8 cellular contexts compared by ENCODE assay signal in the genomic region with DNA sequence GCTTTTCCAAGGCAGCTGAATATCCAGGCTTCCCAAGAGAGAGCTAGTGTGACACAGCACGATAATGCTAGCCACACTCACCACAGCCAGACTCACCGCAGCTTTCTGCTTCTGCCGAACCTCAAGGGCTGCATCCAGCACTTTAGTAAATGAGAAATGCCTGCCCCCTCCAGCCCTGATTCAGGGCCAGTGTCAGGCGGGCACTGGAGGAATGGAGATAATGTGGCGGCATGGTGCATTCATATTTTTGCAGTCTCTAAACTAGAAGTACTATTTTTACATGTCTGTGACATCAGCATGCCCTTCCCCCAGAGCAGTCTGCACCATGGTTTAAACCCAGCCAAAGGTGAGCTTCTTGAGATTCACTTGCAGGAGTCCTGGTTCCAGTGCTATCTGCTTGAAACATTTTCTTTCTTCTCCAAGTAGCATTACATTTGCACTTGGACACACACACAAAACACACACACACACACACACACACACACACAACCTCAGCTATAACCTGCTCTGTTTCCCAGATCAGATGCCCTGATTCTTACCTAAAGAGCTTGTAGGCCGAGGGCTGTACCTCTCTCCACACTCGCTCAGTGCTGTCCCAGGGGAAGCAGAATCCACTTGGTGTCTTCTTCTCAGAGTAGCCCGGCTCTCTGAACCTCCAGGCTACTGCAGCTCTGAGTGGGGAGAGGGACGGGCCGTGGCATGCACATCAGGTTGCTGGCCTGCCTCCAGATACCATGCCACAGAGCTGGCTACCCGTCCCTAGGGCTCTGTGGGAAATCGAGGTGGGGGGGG.
DNase-seq lines count a peak whose midpoint lies in the region; ATAC-seq lines count a peak whose summit lies in the region.

FGF1 (minus strand) TSS at position 673 of the 792 bp plus-strand sequence. CDS start 71,963 bp downstream, outside the sequence.

- peaks cover 20% of the 10 kb centered on the region for H3K27me3 Mint-ChIP-seq in stimulated activated naive CD8-positive, alpha-beta T cell treated with anti-CD3 and anti-CD28 coated beads, Interleukin-15, amount 100 ng/mL, for 72 hours

- H3K27ac ChIP-seq in caudate nucleus (ENCODE audit: low read depth, low read length), result peak within 1 kb of the TSS; percentile 88
- peak within 1 kb of the TSS; percentile 81 for H3K27ac ChIP-seq in layer of hippocampus (ENCODE audit: low read depth, low read length)
- H3K27ac ChIP-seq in substantia nigra (ENCODE audit: low read depth, low read length, poor library complexity, severe bottlenecking), result peak within 1 kb of the TSS; percentile 96

- no peaks in the 10 kb centered on the region for H3K9me3 Mint-ChIP-seq in stimulated activated naive CD8-positive, alpha-beta T cell treated with anti-CD3 and anti-CD28 coated beads, Interleukin-15, amount 100 ng/mL, for 72 hours

- H3K27ac Mint-ChIP-seq in stimulated activated naive CD8-positive, alpha-beta T cell treated with anti-CD3 and anti-CD28 coated beads, Interleukin-15, amount 100 ng/mL, for 72 hours, result peak within 1 kb of the TSS in 1 of 2 donors; percentile 16

- ATAC-seq in GM19023 (IDR thresholded peaks at IDR 0.05; ENCODE audit: unreplicated experiment) (no peak), GM21381 (IDR thresholded peaks at IDR 0.05; ENCODE audit: unreplicated experiment) (no peak), HG03095 (IDR thresholded peaks at IDR 0.05; ENCODE audit: unreplicated experiment) (no peak)
- no peak for ATAC-seq in stimulated activated naive CD8-positive, alpha-beta T cell treated with anti-CD3 and anti-CD28 coated beads, Interleukin-15, amount 100 ng/mL, for 72 hours

- H3K27me3 ChIP-seq in layer of hippocampus (ENCODE audit: control insufficient read depth, insufficient read depth, low read length), result no peaks in the 10 kb centered on the region

- no peaks in the 10 kb centered on the region for H3K4me1 Mint-ChIP-seq in stimulated activated naive CD8-positive, alpha-beta T cell treated with anti-CD3 and anti-CD28 coated beads, Interleukin-15, amount 100 ng/mL, for 72 hours

- DNase-seq in NCI-H1105 (lab: John Stamatoyannopoulos, UW) (peak; percentile 8), caudate nucleus (lab: John Stamatoyannopoulos, UW) (peak in 55 of 61 donors; percentile 10 to 79 (median 56)), substantia nigra (lab: John Stamatoyannopoulos, UW) (peak in 43 of 49 donors; percentile 13 to 92 (median 65))
- DNase-seq in stimulated activated naive CD8-positive, alpha-beta T cell treated with anti-CD3 and anti-CD28 coated beads, Interleukin-15, amount 100 ng/mL, for 72 hours, result no peak

- H3K4me3 Mint-ChIP-seq in stimulated activated naive CD8-positive, alpha-beta T cell treated with anti-CD3 and anti-CD28 coated beads, Interleukin-15, amount 100 ng/mL, for 72 hours, result no peak within 1 kb of the TSS

Comparison
In these comparisons a context has a peak if more than half of its experiments do, and no peak if none do; other contexts are left out.
1. DNase-seq: peak in NCI-H1105 (single experiment), caudate nucleus (55 of 61) and substantia nigra (43 of 49); none in stimulated activated naive CD8-positive, alpha-beta T cell treated with anti-CD3 and anti-CD28 coated beads, Interleukin-15, amount 100 ng/mL, for 72 hours (0 of 2).
2. Peak in every context shown above with its lines, with median percentiles within 50 percentile points of each other: H3K27ac ChIP-seq.